ENCODE assay signal across 28 cellular contexts in the genomic region with DNA sequence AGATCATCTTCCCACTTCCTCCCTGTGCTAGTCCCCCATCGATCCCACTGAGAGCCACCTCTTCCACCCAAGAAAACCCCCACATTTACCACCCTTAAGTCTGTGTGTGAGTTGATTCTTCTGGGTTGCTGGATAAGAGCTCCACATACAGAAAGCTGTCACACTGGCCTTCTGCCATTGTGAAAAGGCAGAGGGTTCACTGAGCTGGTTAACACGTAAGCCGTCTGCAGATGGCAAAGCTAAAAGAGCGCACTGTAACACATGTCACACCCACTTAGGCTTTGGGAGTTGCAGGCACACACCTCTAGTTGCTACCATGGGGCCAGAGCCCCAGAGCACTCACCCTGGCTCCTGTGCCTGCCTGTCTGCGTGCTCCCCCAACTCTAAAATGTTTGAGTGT.
"Had no signal": no experiment of that assay in that cellular context is flagged by ENCODE, and none has a peak within 500 bp of the region (broad histone marks: within the 10 kb centered on the region; RNA-seq: fewer than 3 reads in every experiment).

No MANE protein-coding gene starts in this region.

- H3K4me3 ChIP-seq: adrenal gland, body of pancreas, breast epithelium had no signal

- H3K27ac ChIP-seq: adrenal gland, body of pancreas, brain microvascular endothelial cell, breast epithelium, VCaP had no signal

- DNase-seq: activated B cell treated with CpG ODN at 0.5 μM for 24 hours; activated CD4-positive, alpha-beta memory T cell treated with anti-CD3 and anti-CD28 coated beads for 36 hours; activated CD4-positive, alpha-beta T cell treated with anti-CD3 and anti-CD28 coated beads for 4 hours; activated CD4-positive, alpha-beta T cell treated with anti-CD3 and anti-CD28 coated beads, Interleukin-2, amount 10 ng/mL, durations not matched to agents 7 days and 5 days; activated CD4-positive, alpha-beta T cell treated with anti-CD3 and anti-CD28 coated beads, Interleukin-2, amount 50 U/mL, for 4 hours; activated CD4-positive, CD25-positive, alpha-beta regulatory T cell treated with anti-CD3 and anti-CD28 coated beads, Interleukin-2, amount 50 U/mL, for 72 hours; activated CD8-positive, alpha-beta memory T cell treated with anti-CD3 and anti-CD28 coated beads, Interleukin-2, amount 50 U/mL, for 4 hours; activated CD8-positive, alpha-beta T cell treated with anti-CD3 and anti-CD28 coated beads for 36 hours; activated effector memory CD4-positive, alpha-beta T cell treated with anti-CD3 and anti-CD28 coated beads, Interleukin-2, amount 50 U/mL, for 16 hours; activated gamma-delta T cell treated with Interleukin-2 at 50 U/mL for 16 hours; activated naive CD4-positive, alpha-beta T cell; activated naive CD4-positive, alpha-beta T cell treated with anti-CD3 and anti-CD28 coated beads for 36 hours; activated naive CD4-positive, alpha-beta T cell treated with anti-CD3 and anti-CD28 coated beads, Interleukin-2, amount 50 U/mL, for 16 hours; activated naive CD8-positive, alpha-beta T cell treated with anti-CD3 and anti-CD28 coated beads for 36 hours; activated T-cell treated with anti-CD3 and anti-CD28 coated beads for 4 hours; activated T-cell treated with anti-CD3 and anti-CD28 coated beads, Interleukin-2, amount 50 U/mL, for 1 hour; activated T-cell treated with anti-CD3 and anti-CD28 coated beads, Interleukin-2, amount 50 U/mL, for 4 hours; activated T-cell treated with anti-CD3 and anti-CD28 coated beads, Interleukin-2, amount 50 U/mL, for 72 hours; adrenal gland; amniotic stem cell; body of pancreas; brain microvascular endothelial cell; central memory CD4-positive, alpha-beta T cell; T-helper 1 cell; T-helper 2 cell; T-helper 9 cell had no signal

- H3K4me1 ChIP-seq: adrenal gland, body of pancreas, breast epithelium had no signal

- H3K27me3 ChIP-seq: adrenal gland, body of pancreas, brain microvascular endothelial cell, breast epithelium had no signal

- H3K36me3 ChIP-seq: adrenal gland, brain microvascular endothelial cell, breast epithelium had no signal

- H3K9me3 ChIP-seq: adrenal gland had no signal
